In genomic region chr3:157532529-157533297, GRCh38 we compare ENCODE assay signal across 8 cellular contexts. TPM values are rescaled to one million over a fixed set of nuclear protein-coding genes. Genes with fewer than 3 reads are reported as not detected.
A peak's percentile ranks its signal among the peaks of the same experiment; 100 is the strongest.
DNase-seq lines count a peak whose midpoint lies in the region; ATAC-seq and TF ChIP-seq lines count a peak whose summit lies in the region.

No MANE protein-coding gene starts in this region.

- H3K36me3 Mint-ChIP-seq in glutamatergic neuron (ENCODE audit: unreplicated experiment): peaks cover 7% of the 10 kb centered on the region

- TF ChIP-seq CTCF in VCaP (conservative IDR thresholded peaks at IDR 0.05) (peak; percentile 89), glutamatergic neuron (IDR thresholded peaks at IDR 0.05; ENCODE audit: partially characterized antibody, unreplicated experiment) (peak; percentile 75), psoas muscle (IDR thresholded peaks at IDR 0.05) (peak; percentile 63)

- no peak overlapping the region for H3K27ac Mint-ChIP-seq in glutamatergic neuron (ENCODE audit: unreplicated experiment)

- H3K36me3 ChIP-seq in psoas muscle (ENCODE audit: insufficient read depth in 1 of 2, low read depth in 1 of 2): no peaks in the 10 kb centered on the region

- H3K27me3 Mint-ChIP-seq in glutamatergic neuron (ENCODE audit: unreplicated experiment): peaks cover 2% of the 10 kb centered on the region

- H3K27ac ChIP-seq in VCaP: no peak overlapping the region
- H3K27ac ChIP-seq in psoas muscle: peak overlapping the region; percentile 30

- no peaks in the 10 kb centered on the region for H3K9me3 ChIP-seq in psoas muscle

- 41 to 46% (median 42%) methylated on average over 7 of the region's 7 CpGs for WGBS in psoas muscle, 3 donors

- peaks cover 5% of the 10 kb centered on the region for H3K4me1 Mint-ChIP-seq in glutamatergic neuron (ENCODE audit: low read depth, unreplicated experiment)

- intact Hi-C loops in psoas muscle (cut with DNase I): loop anchor here (1.0 to 2.0 kb wide), 2 partner anchors 39 to 40 kb away; no protein-coding TSS in a partner anchor

- H3K4me3 Mint-ChIP-seq in glutamatergic neuron (ENCODE audit: unreplicated experiment): no peak overlapping the region

- H3K4me1 ChIP-seq in psoas muscle: no peaks in the 10 kb centered on the region

- H3K4me3 ChIP-seq in psoas muscle: no peak overlapping the region

- no peaks in the 10 kb centered on the region for H3K9me3 Mint-ChIP-seq in glutamatergic neuron (ENCODE audit: unreplicated experiment)

- peak; percentile 97 for ATAC-seq in GM19395 (IDR thresholded peaks at IDR 0.05; ENCODE audit: unreplicated experiment)
- ATAC-seq in HG03378 (IDR thresholded peaks at IDR 0.05; ENCODE audit: unreplicated experiment): peak; percentile 85
- peak in 3 of 4 donors; percentile 75 to 83 (median 77) for ATAC-seq in psoas muscle

- peak; percentile 52 for DNase-seq in DMS114 treated with DMSO at 0.1 percent for 48 hours (lab: John Stamatoyannopoulos, UW; ENCODE audit: unreplicated experiment)
- peak; percentile 77 for DNase-seq in NCI-H2196 treated with DMSO at 0.1 percent for 48 hours (lab: John Stamatoyannopoulos, UW; ENCODE audit: unreplicated experiment)
- no peak for DNase-seq in glutamatergic neuron
- no peak for DNase-seq in psoas muscle
- DNase-seq in activated CD4-positive, alpha-beta T cell treated with anti-CD3 and anti-CD28 coated beads for 1 hour: no peak

- no peaks in the 10 kb centered on the region for H3K27me3 ChIP-seq in psoas muscle (ENCODE audit: insufficient read depth in 3 of 3, low read length in 2 of 3)

RNA-seq across cellular contexts. Expression of gene VEPH1, which starts 29.5 kb away (rescaled TPM):
- total RNA-seq in glutamatergic neuron (ENCODE audit: unreplicated experiment) (9.3 TPM), psoas muscle (under 1 TPM in 2 of 4 donors, not detected in 2; 0.25 to 0.34 TPM)
- polyA plus RNA-seq in psoas muscle: under 1 TPM; 0.14 to 0.27 (median 0.17) TPM

Comparison
In these comparisons a context has a peak if more than half of its experiments do, and no peak if none do; other contexts are left out.
1. DNase-seq: peak in DMS114 treated with DMSO at 0.1 percent for 48 hours (single experiment) and NCI-H2196 treated with DMSO at 0.1 percent for 48 hours (single experiment); none in glutamatergic neuron (single experiment), psoas muscle (0 of 2) and activated CD4-positive, alpha-beta T cell treated with anti-CD3 and anti-CD28 coated beads for 1 hour (single experiment).
2. Peak in every context shown above with its lines, with median percentiles within 50 percentile points of each other: ATAC-seq and CTCF ChIP-seq.